ENCODE assay signal across 27 cellular contexts in the genomic region with DNA sequence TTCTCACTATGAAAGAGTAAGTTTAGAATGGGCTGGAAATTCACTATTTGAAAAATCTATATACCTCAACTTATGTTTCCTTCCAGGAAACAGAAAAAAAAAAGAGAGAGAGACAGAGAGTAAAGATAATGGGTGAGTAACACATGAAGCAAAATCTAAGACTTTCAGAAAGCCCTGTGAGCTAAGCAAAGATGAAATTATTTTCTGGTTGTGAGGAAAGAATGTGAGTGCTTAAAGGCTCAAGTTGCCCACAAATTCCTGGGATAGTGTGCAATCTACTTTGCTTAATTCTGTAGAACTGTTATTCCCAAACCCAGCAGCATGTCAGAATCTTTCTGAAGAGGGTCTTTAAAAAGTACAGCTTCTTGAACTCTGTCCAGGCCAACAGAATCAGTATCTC.
DNase-seq lines count a peak whose midpoint lies in the region; ATAC-seq and TF ChIP-seq lines count a peak whose summit lies in the region.
"Had no signal": no experiment of that assay in that cellular context is flagged by ENCODE, and none has a peak within 500 bp of the region (broad histone marks: within the 10 kb centered on the region; RNA-seq: fewer than 3 reads in every experiment).

No MANE protein-coding gene starts in this region.

- H3K27ac ChIP-seq in fibroblast of lung (ENCODE audit: insufficient read depth, low read length) (no peak overlapping the region), smooth muscle cell (ENCODE audit: low read depth) (peak overlapping the region; percentile 24)
- H3K27ac ChIP-seq: adrenal gland, hepatocyte had no signal

- ATAC-seq in GM19395 (IDR thresholded peaks at IDR 0.05; ENCODE audit: unreplicated experiment), result no peak
- ATAC-seq: GM12878; left lobe of liver; naive thymus-derived CD4-positive, alpha-beta T cell; stimulated activated naive B cell treated with anti-CD40 and anti-IgM and Interleukin-4, amounts not matched to agents 10 μg/mL and 1 μg/mL and 100 μg/mL, for 72 hours had no signal

- H3K79me2 ChIP-seq in fibroblast of lung (ENCODE audit: control insufficient read depth, insufficient read depth, low read length) (no peaks in the 10 kb centered on the region), smooth muscle cell (ENCODE audit: low read depth) (no peaks in the 10 kb centered on the region)
- H3K79me2 ChIP-seq: hepatocyte had no signal

- H3K27me3 ChIP-seq in adipocyte (replicated peaks; ENCODE audit: control insufficient read depth, insufficient read depth, low read length) (no peaks in the 10 kb centered on the region), fibroblast of lung (ENCODE audit: control insufficient read depth, insufficient read depth, low read length) (no peaks in the 10 kb centered on the region), smooth muscle cell (ENCODE audit: low read depth) (peaks cover 5% of the 10 kb centered on the region), HAP-1 (ENCODE audit: low read depth) (no peaks in the 10 kb centered on the region)
- H3K27me3 ChIP-seq: adrenal gland, hepatocyte had no signal

- H3K36me3 ChIP-seq in adipocyte (ENCODE audit: control insufficient read depth, insufficient read depth, low read length, severe bottlenecking) (no peaks in the 10 kb centered on the region), fibroblast of lung (ENCODE audit: control insufficient read depth, insufficient read depth, low read length) (no peaks in the 10 kb centered on the region), smooth muscle cell (ENCODE audit: low read depth) (no peaks in the 10 kb centered on the region), HAP-1 (replicated peaks) (no peaks in the 10 kb centered on the region)
- H3K36me3 ChIP-seq: adrenal gland had no signal

- H4K20me1 ChIP-seq in fibroblast of lung (ENCODE audit: control insufficient read depth, extremely low read depth, insufficient read depth, low read length), result no peaks in the 10 kb centered on the region
- no peaks in the 10 kb centered on the region for H4K20me1 ChIP-seq in smooth muscle cell (ENCODE audit: low read depth)

- H3K4me3 ChIP-seq in adipocyte (ENCODE audit: low read length), result no peak overlapping the region
- H3K4me3 ChIP-seq in fibroblast of lung (replicated peaks in 1 of 4; ENCODE audit: control extremely low read depth in 1 of 4, insufficient read depth in 1 of 4, low read depth in 3 of 4, low read length in 4 of 4), result no peak overlapping the region
- no peak overlapping the region for H3K4me3 ChIP-seq in smooth muscle cell
- H3K4me3 ChIP-seq in HAP-1, result no peak overlapping the region
- H3K4me3 ChIP-seq: adrenal gland, GM12878, hepatocyte had no signal

- CTCF ChIA-PET in GM10248 (lab: Yijun Ruan, JAX), result no interaction called here

- H3K9me3 ChIP-seq in adipocyte (ENCODE audit: control insufficient read depth, low read length), result peaks cover 4% of the 10 kb centered on the region
- no peaks in the 10 kb centered on the region for H3K9me3 ChIP-seq in fibroblast of lung (ENCODE audit: control insufficient read depth, insufficient read depth, low read depth, low read length)
- no peaks in the 10 kb centered on the region for H3K9me3 ChIP-seq in smooth muscle cell (replicated peaks; ENCODE audit: low read depth)
- no peaks in the 10 kb centered on the region for H3K9me3 ChIP-seq in HAP-1
- H3K9me3 ChIP-seq: adrenal gland, SK-N-SH had no signal

- H2AFZ ChIP-seq in fibroblast of lung (ENCODE audit: low read length) (no peak overlapping the region), smooth muscle cell (ENCODE audit: low read depth) (no peak overlapping the region)
- H2AFZ ChIP-seq: hepatocyte had no signal

- H3K4me1 ChIP-seq in adipocyte (ENCODE audit: control insufficient read depth, insufficient read depth, low read length), result peaks cover 5% of the 10 kb centered on the region
- H3K4me1 ChIP-seq in fibroblast of lung (ENCODE audit: control insufficient read depth, extremely low read depth, insufficient read depth, low read length), result no peaks in the 10 kb centered on the region
- H3K4me1 ChIP-seq in smooth muscle cell (ENCODE audit: low read depth), result no peaks in the 10 kb centered on the region
- no peaks in the 10 kb centered on the region for H3K4me1 ChIP-seq in HAP-1
- H3K4me1 ChIP-seq: adrenal gland had no signal

- H3K4me2 ChIP-seq in fibroblast of lung (ENCODE audit: extremely low read depth, insufficient read depth, low read length) (no peak overlapping the region), smooth muscle cell (no peak overlapping the region)
- H3K4me2 ChIP-seq: hepatocyte, SK-N-SH had no signal

- H3K9ac ChIP-seq in adipocyte (ENCODE audit: low read length) (no peak overlapping the region), fibroblast of lung (ENCODE audit: insufficient read depth, low read length) (no peak overlapping the region), smooth muscle cell (ENCODE audit: low read depth) (no peak overlapping the region)
- H3K9ac ChIP-seq: SK-N-SH had no signal

- no peaks in the 10 kb centered on the region for H3F3A ChIP-seq in smooth muscle cell (ENCODE audit: low read depth)

- TF ChIP-seq CTCF in fibroblast of lung (conservative IDR thresholded peaks at IDR 0.05 in 1 of 2, IDR thresholded peaks at IDR 0.05 in 1 of 2; ENCODE audit: low read depth in 1 of 2, low read length in 2 of 2) (no peak), smooth muscle cell (IDR thresholded peaks at IDR 0.05; ENCODE audit: borderline replicate concordance, insufficient read depth, poor library complexity, severe bottlenecking) (no peak), GM10248 (IDR thresholded peaks at IDR 0.05; ENCODE audit: control extremely low read depth, extremely low read depth, low read depth, missing control alignments) (no peak)

- POLR2A ChIA-PET in GM10248 (lab: Yijun Ruan, JAX), result no interaction called here

- DNase-seq in EL, result peak; percentile 45
- DNase-seq in adipocyte (ENCODE audit: low read depth), result peak; percentile 74
- peak; percentile 31 to 78 for DNase-seq in fibroblast of lung (ENCODE audit: low read depth in 2 of 2)
- DNase-seq in smooth muscle cell (lab: John Stamatoyannopoulos, UW; ENCODE audit: unreplicated experiment), result no peak
- DNase-seq in GM10248 (ENCODE audit: extremely low spot score), result no peak
- no peak for DNase-seq in HAP-1 (ENCODE audit: low spot score in 2 of 2)
- DNase-seq: activated CD4-positive, alpha-beta T cell treated with anti-CD3 and anti-CD28 coated beads for 48 hours; activated naive CD4-positive, alpha-beta T cell; activated T-cell treated with anti-CD3 and anti-CD28 coated beads, Interleukin-2, amount 50 U/mL, for 48 hours; adrenal gland; CD8-positive, alpha-beta memory T cell; central memory CD4-positive, alpha-beta T cell; GF-D8; naive thymus-derived CD4-positive, alpha-beta T cell; NCI-H1105 treated with DMSO at 0.1 percent for 48 hours; NCI-H2029; NCI-H774; OCI-M1; retina; SK-N-SH; stimulated activated CD4-positive, alpha-beta T cell treated with anti-CD3 and anti-CD28 coated beads, Interleukin-4, amount 100 ng/mL, for 1 hour; stimulated activated naive B cell treated with anti-CD40 and anti-IgM and Interleukin-4, amounts not matched to agents 10 μg/mL and 1 μg/mL and 100 μg/mL, for 72 hours; T-helper 2 cell had no signal

- in situ Hi-C loops in HAP-1 (cut with MboI; ENCODE audit: low sequenced_read_pairs), result no loop called here

Comparison
In these comparisons a context has a peak if more than half of its experiments do, and no peak if none do; other contexts are left out.
1. DNase-seq: peak in EL (single experiment), adipocyte (single experiment) and fibroblast of lung (2 of 2); none in smooth muscle cell (single experiment), GM10248 (single experiment) and HAP-1 (0 of 2).